In genomic region chr1:38235705-38236104, GRCh38 we compare ENCODE assay signal across 16 cellular contexts.
DNase-seq lines count a peak whose midpoint lies in the region; ATAC-seq, FAIRE-seq and TF ChIP-seq lines count a peak whose summit lies in the region.
"Had no signal": no experiment of that assay in that cellular context is flagged by ENCODE, and none has a peak within 500 bp of the region (broad histone marks: within the 10 kb centered on the region; RNA-seq: fewer than 3 reads in every experiment).

No MANE protein-coding gene starts in this region.

- H4K20me1 ChIP-seq in IMR-90 (ENCODE audit: insufficient read depth, low read length) = no peaks in the 10 kb centered on the region

- DNase-seq in BJ (ENCODE audit: low read depth) (peak; percentile 25), IMR-90 (peak; percentile 58), cardiac fibroblast (ENCODE audit: low read depth in 2 of 2) (peak; percentile 3 to 33), left lung (no peak), Peyer's patch (no peak), GM12892 (ENCODE audit: insufficient read length) (no peak), DMS 273 (lab: John Stamatoyannopoulos, UW; ENCODE audit: unreplicated experiment) (no peak)
- DNase-seq in central memory CD4-positive, alpha-beta T cell = no peak
- DNase-seq: activated CD4-positive, alpha-beta T cell treated with anti-CD3 and anti-CD28 coated beads, Interleukin-2, amount 50 U/mL, for 4 hours; aorta; C1 segment of cervical spinal cord; effector CD8-positive, alpha-beta T cell; left cardiac atrium; NCI-H2081; NCI-H82; upper lobe of left lung had no signal

- H3K4me1 ChIP-seq in IMR-90 (ENCODE audit: control insufficient read depth, insufficient read depth, low read length) (no peaks in the 10 kb centered on the region), left lung (no peaks in the 10 kb centered on the region), Peyer's patch (no peaks in the 10 kb centered on the region)

- no peak overlapping the region for H2AK5ac ChIP-seq in IMR-90 (ENCODE audit: low read depth, low read length)

- H3K4ac ChIP-seq in IMR-90 (ENCODE audit: low read depth, low read length) = no peak overlapping the region

- no peak overlapping the region for H2AK9ac ChIP-seq in IMR-90 (replicated peaks; ENCODE audit: low read depth, low read length, poor library complexity)

- H3K18ac ChIP-seq in IMR-90 (ENCODE audit: low read depth, low read length) = no peak overlapping the region

- H3K27ac ChIP-seq in IMR-90 (ENCODE audit: insufficient read depth, low read length) = no peak overlapping the region
- no peak overlapping the region for H3K27ac ChIP-seq in left lung
- H3K27ac ChIP-seq in Peyer's patch = no peak overlapping the region
- H3K27ac ChIP-seq: upper lobe of left lung had no signal

- H3K27me3 ChIP-seq in BJ (ENCODE audit: control insufficient read depth, insufficient read depth, low read length) (no peaks in the 10 kb centered on the region), IMR-90 (ENCODE audit: control insufficient read depth, insufficient read depth, low read length) (no peaks in the 10 kb centered on the region; the same call in 1 of the 2 replicates), left lung (peaks cover 0 to 4% of the 10 kb centered on the region in 2 donors), Peyer's patch (no peaks in the 10 kb centered on the region)
- H3K27me3 ChIP-seq: upper lobe of left lung had no signal

- no peak overlapping the region for H3K9ac ChIP-seq in IMR-90 (ENCODE audit: low read depth, low read length)

- H3K9me3 ChIP-seq in IMR-90 (ENCODE audit: control insufficient read depth, insufficient read depth, low read length) (no peaks in the 10 kb centered on the region), left lung (no peaks in the 10 kb centered on the region), Peyer's patch (no peaks in the 10 kb centered on the region)
- H3K9me3 ChIP-seq: upper lobe of left lung had no signal

- TF ChIP-seq RAD21 in IMR-90 (IDR thresholded peaks at IDR 0.05; ENCODE audit: low read length) = no peak

- no peak overlapping the region for H4K8ac ChIP-seq in IMR-90 (ENCODE audit: low read depth in 2 of 2, low read length in 2 of 2)

- in situ Hi-C loops in IMR-90 (cut with MboI; ENCODE audit: low sequenced_read_pairs) = no loop called here

- H2BK120ac ChIP-seq in IMR-90 (ENCODE audit: low read depth, low read length) = no peak overlapping the region

- no peak overlapping the region for H3K56ac ChIP-seq in IMR-90 (ENCODE audit: extremely low read depth, insufficient read depth, low read length)

- TF ChIP-seq POLR2A in IMR-90 (IDR thresholded peaks at IDR 0.05; ENCODE audit: low read depth, low read length) = no peak
- no peak for TF ChIP-seq POLR2A in Peyer's patch (IDR thresholded peaks at IDR 0.05)
- TF ChIP-seq POLR2A in GM12892 (IDR thresholded peaks at IDR 0.05; ENCODE audit: low read depth, low read length) = no peak

- H3K36me3 ChIP-seq in BJ (ENCODE audit: control insufficient read depth, insufficient read depth, low read length) (no peaks in the 10 kb centered on the region), IMR-90 (ENCODE audit: control insufficient read depth, insufficient read depth, low read length) (no peaks in the 10 kb centered on the region), left lung (no peaks in the 10 kb centered on the region), Peyer's patch (no peaks in the 10 kb centered on the region)
- H3K36me3 ChIP-seq: upper lobe of left lung had no signal

- no peak overlapping the region for H3K4me3 ChIP-seq in BJ (ENCODE audit: low read depth, low read length)
- H3K4me3 ChIP-seq in IMR-90 (ENCODE audit: insufficient read depth, low read depth, low read length) = no peak overlapping the region
- H3K4me3 ChIP-seq in cardiac fibroblast (replicated peaks in 1 of 2; ENCODE audit: low read depth in 2 of 2, low read length in 2 of 2) = no peak overlapping the region
- no peak overlapping the region for H3K4me3 ChIP-seq in left lung
- no peak overlapping the region for H3K4me3 ChIP-seq in Peyer's patch
- H3K4me3 ChIP-seq: upper lobe of left lung had no signal

- H3K23ac ChIP-seq in IMR-90 (ENCODE audit: low read depth, low read length) = no peak overlapping the region; the same call in 1 of the 2 replicates

- H4K5ac ChIP-seq in IMR-90 (ENCODE audit: low read depth, low read length) = no peak overlapping the region

- no peak overlapping the region for H3K4me2 ChIP-seq in IMR-90 (ENCODE audit: low read depth, low read length)

- no peak overlapping the region for H2BK5ac ChIP-seq in IMR-90 (ENCODE audit: low read depth, low read length, poor library complexity, severe bottlenecking)

- dilution Hi-C loops in IMR-90 (cut with HindIII; ENCODE audit: low sequenced_read_pairs, unreplicated experiment) = no loop called here

- no peak overlapping the region for H4K91ac ChIP-seq in IMR-90 (ENCODE audit: insufficient read depth, low read depth, low read length)

- POLR2A ChIA-PET in BJ (lab: Charles Lee) = no interaction called here
- POLR2A ChIA-PET in IMR-90 (lab: Charles Lee; ENCODE audit: unreplicated experiment) = no interaction called here

- no peak overlapping the region for H2AFZ ChIP-seq in IMR-90 (replicated peaks; ENCODE audit: low read length, poor library complexity)

- BruUV-seq in IMR-90 (replicated peaks; lab: Mats Ljungman, UMichigan) = no TSS peak

- CTCF ChIA-PET in BJ (lab: Yijun Ruan, JAX) = interaction anchor here (0.8 kb wide), 1 partner anchor 12 kb away, joined by 3 read pairs; no protein-coding TSS in a partner anchor
- CTCF ChIA-PET in IMR-90 (lab: Yijun Ruan, JAX) = no interaction called here

- H2BK20ac ChIP-seq in IMR-90 (ENCODE audit: low read depth, low read length) = no peak overlapping the region

- intact Hi-C loops in IMR-90 (cut with micrococcal nuclease) = no loop called here
- intact Hi-C loops in left lung (cut with DNase I) = no loop called here

- H3K79me1 ChIP-seq in IMR-90 (ENCODE audit: low read depth in 1 of 2, low read length in 2 of 2) = no peaks in the 10 kb centered on the region

- no peak overlapping the region for H3K14ac ChIP-seq in IMR-90 (replicated peaks; ENCODE audit: low read depth, low read length)

- TF ChIP-seq CTCF in BJ (IDR thresholded peaks at IDR 0.05; ENCODE audit: insufficient read depth, low read depth, low read length) = no peak
- no peak for TF ChIP-seq CTCF in IMR-90 (conservative IDR thresholded peaks at IDR 0.05; ENCODE audit: low read depth, low read length)
- TF ChIP-seq CTCF in cardiac fibroblast (IDR thresholded peaks at IDR 0.05; ENCODE audit: low read depth, low read length) = no peak
- TF ChIP-seq CTCF in left lung (IDR thresholded peaks at IDR 0.05) = no peak
- TF ChIP-seq CTCF in Peyer's patch (IDR thresholded peaks at IDR 0.05) = no peak

- WGBS in IMR-90 (ENCODE audit: extremely low coverage in 2 of 2, insufficient read length in 1 of 2), 2 experiments = 25% methylated on average over 2 of the region's 3 CpGs; no CpG with 5 or more reads in 1 of the 2 experiments

- ATAC-seq in IMR-90 (ENCODE audit: low read depth) = no peak
- peak; percentile 56 for ATAC-seq in left lung
- ATAC-seq: left cardiac atrium had no signal

- no peak overlapping the region for H2BK15ac ChIP-seq in IMR-90 (ENCODE audit: low read depth, low read length)

- no peak for FAIRE-seq in GM12892 (lab: Jason Lieb, UNC)

- no peaks in the 10 kb centered on the region for H3K9me1 ChIP-seq in IMR-90 (ENCODE audit: insufficient read depth, low read length)

TF ChIP-seq in IMR-90, 13 proteins besides CTCF, POLR2A, EP300 and RAD21:
- TF ChIP-seq ELK1 (IDR thresholded peaks at IDR 0.05; ENCODE audit: borderline replicate concordance, low read depth, low read length) (no peak), CEBPB (IDR thresholded peaks at IDR 0.05; ENCODE audit: low read depth, low read length) (peak; percentile 88)

Comparison
In these comparisons a context has a peak if more than half of its experiments do, and no peak if none do; other contexts are left out.
1. DNase-seq: peak in BJ (single experiment), IMR-90 (single experiment) and cardiac fibroblast (2 of 2); none in left lung (0 of 2), central memory CD4-positive, alpha-beta T cell (single experiment), Peyer's patch (0 of 3), GM12892 (single experiment) and DMS 273 (single experiment).